In the genomic region with DNA sequence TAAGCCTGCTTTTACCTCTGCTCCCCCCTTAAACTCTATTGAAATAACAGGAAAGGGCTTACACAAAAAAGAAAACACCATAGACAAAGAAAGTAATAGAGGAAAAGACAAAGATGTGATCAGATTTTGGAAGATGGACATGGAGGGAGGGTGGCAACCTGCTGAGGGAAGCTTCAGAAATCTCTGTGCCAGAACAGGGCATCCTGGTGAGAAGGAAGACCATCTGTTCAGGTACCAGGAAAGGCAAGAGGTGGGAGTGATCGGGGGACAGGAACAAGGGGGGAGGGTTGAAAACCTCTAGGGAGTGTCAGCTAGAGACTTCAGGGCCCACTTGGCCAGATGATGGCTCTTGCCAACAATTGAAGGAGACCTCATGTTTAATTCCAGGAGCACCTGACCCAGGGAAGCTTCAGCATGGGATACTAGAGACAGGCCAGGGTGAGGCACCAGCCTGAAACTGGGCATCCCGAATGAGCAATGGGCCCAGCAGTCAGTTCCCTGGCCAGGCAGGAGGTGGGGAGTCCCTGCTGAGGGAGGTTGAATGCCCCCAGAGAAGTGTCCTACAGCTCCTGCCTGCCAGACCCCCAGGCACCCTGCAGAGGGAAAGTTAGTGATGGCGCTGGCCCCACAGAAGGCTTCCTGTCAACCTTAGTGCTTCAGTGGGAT, we compare ENCODE assay signal across 14 cellular contexts. TPM values are rescaled to one million over a fixed set of nuclear protein-coding genes. Genes with fewer than 3 reads are reported as not detected.
DNase-seq lines count a peak whose midpoint lies in the region; ATAC-seq, FAIRE-seq and TF ChIP-seq lines count a peak whose summit lies in the region.
"Had no signal": no experiment of that assay in that cellular context is flagged by ENCODE, and none has a peak within 500 bp of the region (broad histone marks: within the 10 kb centered on the region; RNA-seq: fewer than 3 reads in every experiment).

No MANE protein-coding gene starts in this region.

- no peak overlapping the region for H3K18ac ChIP-seq in neuronal stem cell (ENCODE audit: low read length)

- no peak for FAIRE-seq in K562 (lab: Jason Lieb, UNC)

- no peak overlapping the region for H3K4me3 Mint-ChIP-seq in CD4-positive, alpha-beta memory T cell
- H3K4me3 Mint-ChIP-seq in HFFc6, result no peak overlapping the region
- H3K4me3 Mint-ChIP-seq: activated T-cell treated with anti-CD3 and anti-CD28 coated beads, Interleukin-2, amount 50 U/mL, for 4 hours had no signal

- in situ Hi-C loops in K562 (cut with MboI), result no loop called here

- H3K9me3 ChIP-seq in CD4-positive, alpha-beta memory T cell (ENCODE audit: control insufficient read depth in 1 of 2, low read length in 2 of 2), result no peaks in the 10 kb centered on the region
- H3K9me3 ChIP-seq in K562 (replicated peaks; ENCODE audit: control insufficient read depth, insufficient read depth, low read depth, low read length) (no peaks in the 10 kb centered on the region), neuronal stem cell (replicated peaks in 1 of 2; ENCODE audit: control insufficient read depth in 2 of 2, insufficient read depth in 1 of 2, low read depth in 1 of 2, low read length in 2 of 2) (peaks cover 10 to 15% of the 10 kb centered on the region in 2 donors), heart right ventricle (no peaks in the 10 kb centered on the region)
- H3K9me3 ChIP-seq: Caco-2, esophagus squamous epithelium, tibial nerve had no signal

- H3K9me1 ChIP-seq in K562 (ENCODE audit: control insufficient read depth, insufficient read depth, low read length), result peaks cover 6% of the 10 kb centered on the region

- no peak overlapping the region for H3K14ac ChIP-seq in neuronal stem cell (ENCODE audit: low read length)

- peaks cover 10 to 31% (median 19%) of the 10 kb centered on the region in 4 donors for H3K4me1 Mint-ChIP-seq in CD4-positive, alpha-beta memory T cell
- H3K4me1 Mint-ChIP-seq in HFFc6 (ENCODE audit: low read depth), result peaks cover 23% of the 10 kb centered on the region

- no TSS peak for BruUV-seq in K562 (replicated peaks; lab: Mats Ljungman, UMichigan)

- TF ChIP-seq CTCF in HFFc6 (IDR thresholded peaks at IDR 0.05) (no peak), K562 (IDR thresholded peaks at IDR 0.05 in 2 of 3, conservative IDR thresholded peaks at IDR 0.05 in 1 of 3; ENCODE audit: insufficient read depth in 2 of 3, low read depth in 1 of 3, low read length in 3 of 3) (no peak), heart right ventricle (IDR thresholded peaks at IDR 0.05) (no peak)

- CTCF ChIA-PET in CD4-positive, alpha-beta memory T cell (lab: Charles Lee; ENCODE audit: partially characterized antibody), result interaction anchor here (1.1 kb wide), 1 partner anchor 27 kb away, joined by 3 read pairs; no protein-coding TSS in a partner anchor
- CTCF ChIA-PET in K562 (lab: Yijun Ruan, JAX; ENCODE audit: low intra/inter-chr PET ratio), result no interaction called here

- H3K9me3 Mint-ChIP-seq in CD4-positive, alpha-beta memory T cell, result no peaks in the 10 kb centered on the region
- peaks cover 9% of the 10 kb centered on the region for H3K9me3 Mint-ChIP-seq in HFFc6
- H3K9me3 Mint-ChIP-seq: activated T-cell treated with anti-CD3 and anti-CD28 coated beads, Interleukin-2, amount 50 U/mL, for 4 hours had no signal

- peaks cover 80% of the 10 kb centered on the region for H3K36me3 ChIP-seq in CD4-positive, alpha-beta memory T cell (ENCODE audit: insufficient read depth, low read length)
- H3K36me3 ChIP-seq in K562 (ENCODE audit: control insufficient read depth, insufficient read depth, low read length) (peaks cover 96% of the 10 kb centered on the region), neuronal stem cell (replicated peaks in 1 of 2; ENCODE audit: control insufficient read depth in 2 of 2, insufficient read depth in 2 of 2, low read length in 2 of 2) (peaks cover 53 to 96% of the 10 kb centered on the region in 2 donors), heart right ventricle (peaks cover 16 to 100% (median 93%) of the 10 kb centered on the region in 9 donors)

- no peak overlapping the region for H2BK5ac ChIP-seq in neuronal stem cell (ENCODE audit: low read length)

- H3K4me2 ChIP-seq in K562 (ENCODE audit: insufficient read depth, low read length) (no peak overlapping the region), neuronal stem cell (ENCODE audit: insufficient read depth, low read length, poor library complexity, severe bottlenecking) (no peak overlapping the region)

- TF ChIP-seq RAD21 in K562 (CRISPR knock-in tag; conservative IDR thresholded peaks at IDR 0.05 in 1 of 2, IDR thresholded peaks at IDR 0.05 in 1 of 2), result no peak

- no peak overlapping the region for H3K27ac ChIP-seq in CD4-positive, alpha-beta memory T cell (ENCODE audit: low read depth, low read length)
- H3K27ac ChIP-seq in K562 (ENCODE audit: extremely low read depth, low read depth, low read length) (no peak overlapping the region), neuronal stem cell (replicated peaks; ENCODE audit: low read length) (no peak overlapping the region), heart right ventricle (peak overlapping the region in 4 of 10 donors; percentile 14 to 55 (median 36))

- H2AK5ac ChIP-seq in neuronal stem cell (ENCODE audit: low read depth, low read length), result no peak overlapping the region

- peaks cover 10% of the 10 kb centered on the region for H3K79me2 ChIP-seq in K562 (ENCODE audit: control insufficient read depth, insufficient read depth, low read length)

- H2BK120ac ChIP-seq in neuronal stem cell (ENCODE audit: low read depth, low read length), result no peak overlapping the region

- H3K36me3 Mint-ChIP-seq in CD4-positive, alpha-beta memory T cell, result peaks cover 68 to 92% of the 10 kb centered on the region in 2 donors
- peaks cover 89% of the 10 kb centered on the region for H3K36me3 Mint-ChIP-seq in HFFc6 (ENCODE audit: low read depth)

- no peaks in the 10 kb centered on the region for H3K27me3 ChIP-seq in CD4-positive, alpha-beta memory T cell (ENCODE audit: insufficient read depth, low read length)
- H3K27me3 ChIP-seq in K562 (ENCODE audit: control insufficient read depth in 2 of 2, insufficient read depth in 2 of 2, low read length in 2 of 2), result no peaks in the 10 kb centered on the region
- no peaks in the 10 kb centered on the region for H3K27me3 ChIP-seq in neuronal stem cell (ENCODE audit: control insufficient read depth in 3 of 3, insufficient read depth in 3 of 3, low read depth in 1 of 3, low read length in 3 of 3)
- H3K27me3 ChIP-seq in heart right ventricle, result no peaks in the 10 kb centered on the region
- H3K27me3 ChIP-seq: esophagus squamous epithelium, tibial nerve had no signal

- ATAC-seq in K562 (no peak), GM21447 (IDR thresholded peaks at IDR 0.05; ENCODE audit: unreplicated experiment) (no peak), heart right ventricle (no peak)
- ATAC-seq: activated T-cell treated with anti-CD3 and anti-CD28 coated beads, Interleukin-2, amount 50 U/mL, for 4 hours; right cardiac atrium had no signal

- peaks cover 6% of the 10 kb centered on the region for H3K4me1 ChIP-seq in CD4-positive, alpha-beta memory T cell (ENCODE audit: insufficient read depth, low read length)
- H3K4me1 ChIP-seq in K562 (replicated peaks in 1 of 2; ENCODE audit: control insufficient read depth in 2 of 2, insufficient read depth in 2 of 2, low read length in 2 of 2) (peaks cover 0 to 12% of the 10 kb centered on the region in 2 experiments; a peak in 1 of 5 replicates), neuronal stem cell (ENCODE audit: control insufficient read depth in 2 of 2, insufficient read depth in 1 of 2, low read depth in 1 of 2, low read length in 2 of 2) (no peaks in the 10 kb centered on the region), heart right ventricle (peaks cover 0 to 75% (median 27%) of the 10 kb centered on the region in 9 donors)

- intact Hi-C loops in CD4-positive, alpha-beta memory T cell (cut with micrococcal nuclease), result no loop called here
- intact Hi-C loops in K562 (cut with micrococcal nuclease), result no loop called here
- intact Hi-C loops in heart right ventricle (cut with DNase I), result loop anchor here in 1 of 10 donors (10.0 kb wide), 1 partner anchor 76 kb away; the partner anchor contains the start of gene TBC1D9B

- H4K20me1 ChIP-seq in K562 (replicated peaks; ENCODE audit: control insufficient read depth, insufficient read depth, low read length), result peaks cover 5% of the 10 kb centered on the region

- POLR2A ChIA-PET in CD4-positive, alpha-beta memory T cell (lab: Charles Lee; ENCODE audit: partially characterized antibody), result interaction anchor here (0.8 to 6.3 kb wide), 4 partner anchors 8 to 151 kb away, joined by 3 to 46 read pairs (median 4); partner anchors contain the start of genes MGAT4B and SQSTM1
- POLR2A ChIA-PET in K562 (lab: Yijun Ruan, JAX), result interaction anchor here (0.5 to 3.9 kb wide), 5 partner anchors 9 to 148 kb away, joined by 3 to 15 read pairs (median 3); partner anchors contain the start of genes CBY3 and SQSTM1

- no peak overlapping the region for H3K4me3 ChIP-seq in CD4-positive, alpha-beta memory T cell (ENCODE audit: low read length in 2 of 2)
- no peak overlapping the region for H3K4me3 ChIP-seq in K562
- no peak overlapping the region for H3K4me3 ChIP-seq in neuronal stem cell (ENCODE audit: low read length in 2 of 2)
- H3K4me3 ChIP-seq in heart right ventricle, result no peak overlapping the region
- H3K4me3 ChIP-seq: esophagus squamous epithelium, tibial nerve had no signal

- TF ChIP-seq EP300 in K562 (IDR thresholded peaks at IDR 0.05; ENCODE audit: low read length), result no peak

- H4K91ac ChIP-seq in neuronal stem cell (ENCODE audit: low read depth, low read length, poor library complexity), result no peak overlapping the region

- H4K8ac ChIP-seq in neuronal stem cell (ENCODE audit: low read depth, low read length), result no peak overlapping the region

- no peak overlapping the region for H2BK15ac ChIP-seq in neuronal stem cell (ENCODE audit: low read length)

- H3K9ac ChIP-seq in K562 (ENCODE audit: insufficient read depth in 1 of 2, low read depth in 2 of 2, low read length in 2 of 2) (no peak overlapping the region), neuronal stem cell (ENCODE audit: low read depth, low read length, poor library complexity) (peak overlapping the region; percentile 7)

- no peak overlapping the region for H3K4ac ChIP-seq in neuronal stem cell (ENCODE audit: low read length)

- 96% methylated on average over 3 of the region's 3 CpGs for WGBS in K562 (ENCODE audit: insufficient coverage, low coverage, missing lambda C conversion rate)
- WGBS in neuronal stem cell (ENCODE audit: extremely low coverage in 2 of 2, insufficient read length in 2 of 2, insufficient replicate concordance in 1 of 2), 2 donors, result no CpG with 5 or more reads among the region's 3 CpGs
- WGBS in heart right ventricle, 2 donors, result 84 to 96% methylated on average over 3 of the region's 3 CpGs

- DNase-seq in CD4-positive, alpha-beta memory T cell, result no peak
- DNase-seq in HFFc6, result no peak
- DNase-seq in K562 (ENCODE audit: extremely low read depth in 1 of 4, low spot score in 3 of 4), result no peak
- no peak for DNase-seq in neuronal stem cell (ENCODE audit: low spot score)
- DNase-seq in heart right ventricle, result no peak
- DNase-seq in SHP77 (lab: John Stamatoyannopoulos, UW), result no peak
- DNase-seq: activated T-cell treated with anti-CD3 and anti-CD28 coated beads, Interleukin-2, amount 50 U/mL, for 4 hours; Caco-2; central memory CD4-positive, alpha-beta T cell; esophagus squamous epithelium; NCI-H774 had no signal

- H3K27me3 Mint-ChIP-seq in CD4-positive, alpha-beta memory T cell, result no peaks in the 10 kb centered on the region
- H3K27me3 Mint-ChIP-seq in HFFc6 (ENCODE audit: insufficient read depth), result peaks cover 14% of the 10 kb centered on the region

- H2AFZ ChIP-seq in K562 (ENCODE audit: low read depth, low read length), result no peak overlapping the region
- no peak overlapping the region for H2AFZ ChIP-seq in neuronal stem cell (ENCODE audit: low read length)

- no peak; the same call in 1 of the 2 replicates for TF ChIP-seq POLR2A in K562 (conservative IDR thresholded peaks at IDR 0.05)

- H2BK12ac ChIP-seq in neuronal stem cell (ENCODE audit: low read length), result no peak overlapping the region

- peaks cover 10% of the 10 kb centered on the region for H3K79me1 ChIP-seq in neuronal stem cell (ENCODE audit: low read depth, low read length)

- peak overlapping the region; percentile 26 for H3K23ac ChIP-seq in neuronal stem cell (ENCODE audit: low read depth, low read length, poor library complexity)

- H3K27ac Mint-ChIP-seq in CD4-positive, alpha-beta memory T cell, result peak overlapping the region in 5 of 7 donors; percentile 19 to 83 (median 61)
- peak overlapping the region; percentile 50; the same call in 1 of the 2 replicates for H3K27ac Mint-ChIP-seq in HFFc6

RNA-seq across cellular contexts. Expression of gene SQSTM1, which starts 8.2 kb away (rescaled TPM):
- 100 to 1,000 TPM; 300 to 303 TPM for total RNA-seq in CD4-positive, alpha-beta memory T cell
- 100 to 1,000 TPM; 188 to 212 TPM for polyA plus RNA-seq in CD4-positive, alpha-beta memory T cell
- 100 to 1,000 TPM; 188 to 282 (median 280) TPM for total RNA-seq in HFFc6 (2021; fragmentation: NEBNext Ultra II Directional; extraction: Animal tissue kit (Norgen Biotek cat#: 25700))
- total RNA-seq in K562 (2011; cell fraction: chromatin; rRNA removed; ENCODE audit: low replicate concordance), result 89.8 and 300 TPM in 2 replicates
- 389 and 414 TPM in 2 replicates for total RNA-seq in K562 (2011; cell fraction: nucleolus; rRNA removed)
- 172 and 183 TPM in 2 replicates for total RNA-seq in K562 (2011; cell fraction: nucleoplasm; rRNA removed)
- total RNA-seq in K562 (2014; rRNA removed) (148 and 236 TPM in 2 replicates), K562 (2014; rRNA removed; fragmentation: Illumina TruSeq; extraction: Trizol) (32.0 and 37.6 TPM in 2 replicates), K562 (2015; rRNA removed; fragmentation: Illumina TruSeq; extraction: Trizol) (107 and 109 TPM in 2 replicates), K562 (2021) (148 and 151 TPM in 2 replicates), heart right ventricle (100 to 1,000 TPM; 341 to 466 (median 391) TPM)
- polyA plus RNA-seq in K562 (2011; rRNA removed) (44.8 and 45.2 TPM in 2 replicates), K562 (2014; fragmentation: Illumina TruSeq; extraction: Trizol) (75.0 and 79.8 TPM in 2 replicates), K562 (2014; fragmentation: Nextera tagmentation; extraction: Ambion mirVana) (1 to 10 TPM; 5.6 to 8.2 TPM), K562 (2014; rRNA removed) (64.0 and 70.7 TPM in 2 replicates), heart right ventricle (100 to 1,000 TPM; 131 to 210 TPM)
- 47.2 and 77.9 TPM in 2 replicates for polyA plus RNA-seq in K562 (2011; cell fraction: cytosol; rRNA removed)
- 132 and 257 TPM in 2 replicates for polyA plus RNA-seq in K562 (2011; cell fraction: nucleus; rRNA removed)
- 159 and 567 TPM in 2 replicates for polyA plus RNA-seq in K562 (2012)
- 25.0 and 34.0 TPM in 2 replicates for polyA minus RNA-seq in K562 (2011; rRNA and poly(A)+ RNA removed)
- polyA minus RNA-seq in K562 (2011; cell fraction: cytosol; rRNA and poly(A)+ RNA removed), result 82.1 and 107 TPM in 2 replicates
- polyA minus RNA-seq in K562 (2011; cell fraction: nucleus; rRNA and poly(A)+ RNA removed), result 184 and 191 TPM in 2 replicates
- polyA plus RNA-seq in neuronal stem cell (2013, experiment 1 of 2), result 52.6 TPM
- polyA plus RNA-seq in neuronal stem cell (2013, experiment 2 of 2), result 53.4 TPM

RNA-seq across cellular contexts. Expression of gene MGAT4B, which starts 22.2 kb away (rescaled TPM):
- 100 to 1,000 TPM; 119 to 121 TPM for total RNA-seq in CD4-positive, alpha-beta memory T cell
- 10 to 100 TPM in 1 of 2 donors, 1 to 10 TPM in 1; 8.3 to 24.3 TPM for polyA plus RNA-seq in CD4-positive, alpha-beta memory T cell
- 100 to 1,000 TPM; 129 to 166 (median 148) TPM for total RNA-seq in HFFc6 (2021; fragmentation: NEBNext Ultra II Directional; extraction: Animal tissue kit (Norgen Biotek cat#: 25700))
- total RNA-seq in K562 (2011; cell fraction: chromatin; rRNA removed; ENCODE audit: low replicate concordance), result 133 and 442 TPM in 2 replicates
- total RNA-seq in K562 (2011; cell fraction: nucleolus; rRNA removed), result 330 and 396 TPM in 2 replicates
- total RNA-seq in K562 (2011; cell fraction: nucleoplasm; rRNA removed), result 200 and 206 TPM in 2 replicates
- 75.4 and 97.9 TPM in 2 replicates for total RNA-seq in K562 (2014; rRNA removed)
- 53.9 and 64.8 TPM in 2 replicates for total RNA-seq in K562 (2014; rRNA removed; fragmentation: Illumina TruSeq; extraction: Trizol)
- 62.2 and 64.4 TPM in 2 replicates for total RNA-seq in K562 (2015; rRNA removed; fragmentation: Illumina TruSeq; extraction: Trizol)
- total RNA-seq in K562 (2021), result 120 and 133 TPM in 2 replicates
- polyA plus RNA-seq in K562 (2011; rRNA removed), result 77.2 and 79.8 TPM in 2 replicates
- polyA plus RNA-seq in K562 (2011; cell fraction: cytosol; rRNA removed), result 88.2 and 150 TPM in 2 replicates
- 249 and 384 TPM in 2 replicates for polyA plus RNA-seq in K562 (2011; cell fraction: nucleus; rRNA removed)
- 107 and 152 TPM in 2 replicates for polyA plus RNA-seq in K562 (2012)
- 80.2 and 90.3 TPM in 2 replicates for polyA plus RNA-seq in K562 (2014; fragmentation: Illumina TruSeq; extraction: Trizol)
- under 1 TPM; 0.34 to 0.37 TPM for polyA plus RNA-seq in K562 (2014; fragmentation: Nextera tagmentation; extraction: Ambion mirVana)
- 75.9 and 88.5 TPM in 2 replicates for polyA plus RNA-seq in K562 (2014; rRNA removed)
- 44.9 and 70.3 TPM in 2 replicates for polyA minus RNA-seq in K562 (2011; rRNA and poly(A)+ RNA removed)
- 77.2 and 90.7 TPM in 2 replicates for polyA minus RNA-seq in K562 (2011; cell fraction: cytosol; rRNA and poly(A)+ RNA removed)
- 113 and 122 TPM in 2 replicates for polyA minus RNA-seq in K562 (2011; cell fraction: nucleus; rRNA and poly(A)+ RNA removed)
- polyA plus RNA-seq in neuronal stem cell (2013, experiment 1 of 2), result 61.3 TPM
- 59.4 TPM for polyA plus RNA-seq in neuronal stem cell (2013, experiment 2 of 2)
- 100 to 1,000 TPM in 5 of 10 donors, 10 to 100 TPM in 5; 88.6 to 123 (median 102) TPM for total RNA-seq in heart right ventricle
- 10 to 100 TPM; 58.6 to 86.9 TPM for polyA plus RNA-seq in heart right ventricle

RNA-seq across cellular contexts. Expression of gene MRNIP, which starts 29.7 kb away (rescaled TPM):
- total RNA-seq in CD4-positive, alpha-beta memory T cell, result 100 to 1,000 TPM; 125 to 129 TPM
- 10 to 100 TPM; 11.4 to 17.2 TPM for polyA plus RNA-seq in CD4-positive, alpha-beta memory T cell
- 10 to 100 TPM in 3 of 6 experiments, 1 to 10 TPM in 3; 8.2 to 13.5 (median 9.9) TPM for total RNA-seq in HFFc6 (2021; fragmentation: NEBNext Ultra II Directional; extraction: Animal tissue kit (Norgen Biotek cat#: 25700))
- total RNA-seq in K562 (2011; cell fraction: chromatin; rRNA removed; ENCODE audit: low replicate concordance), result 168 and 262 TPM in 2 replicates
- total RNA-seq in K562 (2011; cell fraction: nucleolus; rRNA removed), result 113 and 114 TPM in 2 replicates
- 118 and 124 TPM in 2 replicates for total RNA-seq in K562 (2011; cell fraction: nucleoplasm; rRNA removed)
- total RNA-seq in K562 (2014; rRNA removed) (16.8 and 22.7 TPM in 2 replicates), K562 (2014; rRNA removed; fragmentation: Illumina TruSeq; extraction: Trizol) (7.2 and 9.7 TPM in 2 replicates), K562 (2015; rRNA removed; fragmentation: Illumina TruSeq; extraction: Trizol) (10.4 and 12.2 TPM in 2 replicates), K562 (2021) (18.4 and 20.7 TPM in 2 replicates), heart right ventricle (10 to 100 TPM in 8 of 10 donors, 1 to 10 TPM in 2; 6.6 to 14.4 (median 12.7) TPM)
- polyA plus RNA-seq in K562 (2011; rRNA removed) (25.6 and 35.4 TPM in 2 replicates), K562 (2014; fragmentation: Illumina TruSeq; extraction: Trizol) (18.0 and 18.5 TPM in 2 replicates), K562 (2014; fragmentation: Nextera tagmentation; extraction: Ambion mirVana) (1 to 10 TPM; 3.6 to 6.2 TPM), K562 (2014; rRNA removed) (39.0 and 42.7 TPM in 2 replicates), heart right ventricle (10 to 100 TPM; 12.6 to 45.1 TPM)
- 18.4 and 20.1 TPM in 2 replicates for polyA plus RNA-seq in K562 (2011; cell fraction: cytosol; rRNA removed)
- 148 and 191 TPM in 2 replicates for polyA plus RNA-seq in K562 (2011; cell fraction: nucleus; rRNA removed)
- 18.9 and 21.4 TPM in 2 replicates for polyA plus RNA-seq in K562 (2012)
- 8.8 and 10.6 TPM in 2 replicates for polyA minus RNA-seq in K562 (2011; rRNA and poly(A)+ RNA removed)
- polyA minus RNA-seq in K562 (2011; cell fraction: cytosol; rRNA and poly(A)+ RNA removed), result 5.3 and 8.0 TPM in 2 replicates
- 21.1 and 26.9 TPM in 2 replicates for polyA minus RNA-seq in K562 (2011; cell fraction: nucleus; rRNA and poly(A)+ RNA removed)
- 39.6 TPM for polyA plus RNA-seq in neuronal stem cell (2013, experiment 1 of 2)
- polyA plus RNA-seq in neuronal stem cell (2013, experiment 2 of 2), result 39.2 TPM

RNA-seq across cellular contexts. Expression of gene LTC4S, which starts 35.1 kb away (rescaled TPM):
- total RNA-seq in CD4-positive, alpha-beta memory T cell, result 1 to 10 TPM; 5.1 to 8.1 TPM
- 1 to 10 TPM; 4.2 to 9.4 TPM for polyA plus RNA-seq in CD4-positive, alpha-beta memory T cell
- total RNA-seq in HFFc6 (2021; fragmentation: NEBNext Ultra II Directional; extraction: Animal tissue kit (Norgen Biotek cat#: 25700)), result not detected
- total RNA-seq in K562 (2011; cell fraction: chromatin; rRNA removed; ENCODE audit: low replicate concordance), result 0.90 TPM in 1 of 2 replicates, not detected in the other
- 0.83 and 1.1 TPM in 2 replicates for total RNA-seq in K562 (2011; cell fraction: nucleolus; rRNA removed)
- total RNA-seq in K562 (2011; cell fraction: nucleoplasm; rRNA removed), result not detected in 2 replicates
- total RNA-seq in K562 (2014; rRNA removed), result 0.77 TPM in 1 of 2 replicates, not detected in the other
- not detected in 2 replicates for total RNA-seq in K562 (2014; rRNA removed; fragmentation: Illumina TruSeq; extraction: Trizol)
- total RNA-seq in K562 (2015; rRNA removed; fragmentation: Illumina TruSeq; extraction: Trizol), result not detected in 2 replicates
- total RNA-seq in K562 (2021), result 0.51 and 0.75 TPM in 2 replicates
- polyA plus RNA-seq in K562 (2011; rRNA removed), result not detected in 2 replicates
- not detected in 2 replicates for polyA plus RNA-seq in K562 (2011; cell fraction: cytosol; rRNA removed)
- polyA plus RNA-seq in K562 (2011; cell fraction: nucleus; rRNA removed), result 0.65 and 0.75 TPM in 2 replicates
- polyA plus RNA-seq in K562 (2012), result 0.47 TPM in 1 of 2 replicates, not detected in the other
- polyA plus RNA-seq in K562 (2014; fragmentation: Illumina TruSeq; extraction: Trizol), result not detected in 2 replicates
- not detected for polyA plus RNA-seq in K562 (2014; fragmentation: Nextera tagmentation; extraction: Ambion mirVana)
- polyA plus RNA-seq in K562 (2014; rRNA removed), result 0.17 TPM in 1 of 2 replicates, not detected in the other
- not detected in 2 replicates for polyA minus RNA-seq in K562 (2011; rRNA and poly(A)+ RNA removed)
- not detected in 2 replicates for polyA minus RNA-seq in K562 (2011; cell fraction: cytosol; rRNA and poly(A)+ RNA removed)
- not detected in 2 replicates for polyA minus RNA-seq in K562 (2011; cell fraction: nucleus; rRNA and poly(A)+ RNA removed)
- 1.1 TPM for polyA plus RNA-seq in neuronal stem cell (2013, experiment 1 of 2)
- polyA plus RNA-seq in neuronal stem cell (2013, experiment 2 of 2), result 1.1 TPM
- 10 to 100 TPM in 3 of 10 donors, 1 to 10 TPM in 7; 5.4 to 10.6 (median 7.9) TPM for total RNA-seq in heart right ventricle
- polyA plus RNA-seq in heart right ventricle, result 10 to 100 TPM; 10.5 to 20.0 TPM
